Comparison of ENCODE assay signal across 1 cellular context in the genomic region with DNA sequence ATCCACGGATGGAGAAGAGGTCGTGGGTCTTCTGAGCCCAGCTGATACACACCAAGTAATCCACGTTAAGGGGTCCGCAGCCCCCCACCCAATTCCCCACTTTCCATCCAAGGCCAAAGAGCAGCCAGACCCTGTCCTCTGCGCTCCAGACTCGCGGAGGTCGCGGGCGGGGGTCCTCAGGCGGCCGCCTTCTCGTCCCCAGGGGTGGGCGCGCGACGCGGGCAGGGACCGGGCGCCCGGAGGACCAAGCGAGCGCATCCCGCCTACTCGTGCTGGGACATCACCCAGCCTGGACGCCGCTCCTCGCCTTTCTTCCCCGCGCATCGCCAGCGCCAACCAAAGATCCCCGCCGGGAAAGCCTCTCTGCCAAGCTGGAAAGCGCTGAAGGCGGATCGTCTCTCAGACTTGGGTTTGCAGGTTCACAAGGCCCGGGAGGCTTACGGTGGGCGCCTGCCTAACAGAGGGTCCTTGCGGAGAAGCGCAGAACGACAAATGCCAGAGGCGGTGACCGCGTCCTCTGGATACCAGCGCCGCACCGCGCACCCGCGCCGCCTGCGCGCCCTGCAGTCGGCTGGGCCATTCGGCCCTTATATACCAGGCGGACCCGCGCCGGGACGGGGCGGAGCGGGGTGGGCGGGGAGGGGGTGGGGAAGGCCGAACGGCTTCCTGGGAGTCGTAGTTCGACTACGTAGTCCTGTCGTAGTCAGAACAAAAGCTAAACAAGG.
TF ChIP-seq lines count a peak whose summit lies in the region.

No MANE protein-coding gene starts in this region.

TF ChIP-seq in SK-N-SH treated with all-trans-retinoic acid at 6 μM for 48 hours, 23 proteins besides CTCF, POLR2A, EP300 and RAD21 (continued from another document):
- peak; percentile 55; the same call in 1 of the 2 replicates for TF ChIP-seq TSHZ2 (CRISPR knock-in tag; IDR thresholded peaks at IDR 0.05)
- TF ChIP-seq ISL1 (CRISPR knock-in tag; IDR thresholded peaks at IDR 0.05), result no peak
- TF ChIP-seq TOX (CRISPR knock-in tag; IDR thresholded peaks at IDR 0.05; ENCODE audit: borderline replicate concordance), result no peak
- no peak for TF ChIP-seq ZC3H10 (CRISPR knock-in tag; IDR thresholded peaks at IDR 0.05)
- no peak for TF ChIP-seq CSDC2 (CRISPR knock-in tag; IDR thresholded peaks at IDR 0.05)
- peak; percentile 59; the same call in 1 of the 2 replicates for TF ChIP-seq PATZ1 (CRISPR knock-in tag; IDR thresholded peaks at IDR 0.05; ENCODE audit: borderline replicate concordance)
- no peak for TF ChIP-seq TCF4 (CRISPR knock-in tag; IDR thresholded peaks at IDR 0.05; ENCODE audit: borderline replicate concordance)
